ENCODE assay signal across 6 cellular contexts in genomic region chr16:4211445-4212206, GRCh38. TPM values are rescaled to one million over a fixed set of nuclear protein-coding genes. Genes with fewer than 3 reads are reported as not detected.
"Had no signal": no experiment of that assay in that cellular context is flagged by ENCODE, and none has a peak within 500 bp of the region (broad histone marks: within the 10 kb centered on the region; RNA-seq: fewer than 3 reads in every experiment).

No MANE protein-coding gene starts in this region.

RNA-seq across cellular contexts. Expression of gene SRL, which starts 30.3 kb away (rescaled TPM):
- total RNA-seq: activated CD4-positive, alpha-beta memory T cell treated with anti-CD3 and anti-CD28 coated beads, Interleukin-2, amount 10 ng/mL, durations not matched to agents 7 days and 5 days; activated CD4-positive, alpha-beta T cell treated with anti-CD3 and anti-CD28 coated beads, Interleukin-2, amount 10 ng/mL, durations not matched to agents 7 days and 5 days; activated naive CD8-positive, alpha-beta T cell treated with anti-CD3 and anti-CD28 coated beads, Interleukin-2, amount 10 ng/mL, durations not matched to agents 7 days and 5 days; naive thymus-derived CD8-positive, alpha-beta T cell; T-helper 2 cell treated with Interferon-gamma antibody and Interleukin-4, amounts not matched to agents 100 ng/mL and 5 ng/mL, for 36 hours had no signal
- polyA plus RNA-seq: immature natural killer cell; naive thymus-derived CD8-positive, alpha-beta T cell had no signal
